In the genomic region with DNA sequence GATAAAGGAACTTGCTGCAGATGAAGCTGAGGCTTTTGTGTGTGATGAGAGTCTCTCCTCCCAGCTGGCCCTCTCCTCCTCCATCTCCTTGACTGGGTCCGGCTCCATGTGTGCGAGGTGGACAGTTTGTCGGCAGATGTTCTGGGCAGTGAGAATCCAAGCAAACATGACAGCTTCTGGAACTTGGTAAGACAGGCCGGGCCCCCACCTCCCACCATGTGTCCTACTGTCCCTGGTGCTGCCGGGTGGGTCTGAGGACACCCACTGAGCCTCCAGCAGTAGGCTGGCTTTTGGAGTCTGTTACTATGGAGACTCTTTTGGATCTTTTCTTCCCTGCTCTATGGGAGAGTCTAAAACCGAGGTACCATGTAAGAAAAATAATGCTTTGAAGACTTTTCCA, we compare ENCODE assay signal across 23 cellular contexts.
"Had no signal": no experiment of that assay in that cellular context is flagged by ENCODE, and none has a peak within 500 bp of the region (broad histone marks: within the 10 kb centered on the region; RNA-seq: fewer than 3 reads in every experiment).

No MANE protein-coding gene starts in this region.

- H3K4me1 ChIP-seq: colonic mucosa, esophagus squamous epithelium, gastrocnemius medialis, heart left ventricle, left lung, lower lobe of right lung had no signal

- DNase-seq: colonic mucosa; cortex of kidney; effector CD4-positive, alpha-beta T cell; effector memory CD4-positive, alpha-beta T cell; erythroblast; esophagus squamous epithelium; foreskin fibroblast; foreskin melanocyte; gastrocnemius medialis; heart left ventricle; hypothalamus; left cardiac atrium; left lung; left ventricle myocardium superior; lower lobe of right lung; mesenchymal stem cell; mucosa of descending colon; naive B cell had no signal

- H3K27ac ChIP-seq: colonic mucosa, epithelial cell of prostate, esophagus squamous epithelium, gastrocnemius medialis, heart left ventricle, hepatocyte, left lung, lower lobe of right lung had no signal

- H3K9me3 ChIP-seq: colonic mucosa, esophagus squamous epithelium, gastrocnemius medialis, heart left ventricle, left lung, lower lobe of right lung, mucosa of descending colon had no signal

- H3K9me3 Mint-ChIP-seq: dendritic cell treated with granulocyte-macrophage colony-stimulating factor and Interleukin-4, amounts not matched to agents 40 ng/mL and 50 ng/mL, for 4 days; mesothelial cell of epicardium; naive B cell had no signal

- H3K27ac Mint-ChIP-seq: dendritic cell treated with granulocyte-macrophage colony-stimulating factor and Interleukin-4, amounts not matched to agents 40 ng/mL and 50 ng/mL, for 4 days; mesothelial cell of epicardium had no signal

- H3K4me3 ChIP-seq: colonic mucosa, esophagus squamous epithelium, gastrocnemius medialis, heart left ventricle, hepatocyte, left lung, lower lobe of right lung, mucosa of descending colon had no signal

- ATAC-seq: esophagus mucosa, gastrocnemius medialis, heart left ventricle, left cardiac atrium, left lung, left ventricle myocardium superior, lower lobe of right lung, mucosa of descending colon had no signal

- H3K4me3 Mint-ChIP-seq: dendritic cell treated with granulocyte-macrophage colony-stimulating factor and Interleukin-4, amounts not matched to agents 40 ng/mL and 50 ng/mL, for 4 days; mesothelial cell of epicardium; naive B cell had no signal

- H3K27me3 ChIP-seq: colonic mucosa, esophagus squamous epithelium, gastrocnemius medialis, heart left ventricle, hepatocyte, left lung had no signal

- H3K4me1 Mint-ChIP-seq: mesothelial cell of epicardium had no signal

- H3K27me3 Mint-ChIP-seq: dendritic cell treated with granulocyte-macrophage colony-stimulating factor and Interleukin-4, amounts not matched to agents 40 ng/mL and 50 ng/mL, for 4 days; naive B cell had no signal
